ENCODE assay signal across 10 cellular contexts in the genomic region with DNA sequence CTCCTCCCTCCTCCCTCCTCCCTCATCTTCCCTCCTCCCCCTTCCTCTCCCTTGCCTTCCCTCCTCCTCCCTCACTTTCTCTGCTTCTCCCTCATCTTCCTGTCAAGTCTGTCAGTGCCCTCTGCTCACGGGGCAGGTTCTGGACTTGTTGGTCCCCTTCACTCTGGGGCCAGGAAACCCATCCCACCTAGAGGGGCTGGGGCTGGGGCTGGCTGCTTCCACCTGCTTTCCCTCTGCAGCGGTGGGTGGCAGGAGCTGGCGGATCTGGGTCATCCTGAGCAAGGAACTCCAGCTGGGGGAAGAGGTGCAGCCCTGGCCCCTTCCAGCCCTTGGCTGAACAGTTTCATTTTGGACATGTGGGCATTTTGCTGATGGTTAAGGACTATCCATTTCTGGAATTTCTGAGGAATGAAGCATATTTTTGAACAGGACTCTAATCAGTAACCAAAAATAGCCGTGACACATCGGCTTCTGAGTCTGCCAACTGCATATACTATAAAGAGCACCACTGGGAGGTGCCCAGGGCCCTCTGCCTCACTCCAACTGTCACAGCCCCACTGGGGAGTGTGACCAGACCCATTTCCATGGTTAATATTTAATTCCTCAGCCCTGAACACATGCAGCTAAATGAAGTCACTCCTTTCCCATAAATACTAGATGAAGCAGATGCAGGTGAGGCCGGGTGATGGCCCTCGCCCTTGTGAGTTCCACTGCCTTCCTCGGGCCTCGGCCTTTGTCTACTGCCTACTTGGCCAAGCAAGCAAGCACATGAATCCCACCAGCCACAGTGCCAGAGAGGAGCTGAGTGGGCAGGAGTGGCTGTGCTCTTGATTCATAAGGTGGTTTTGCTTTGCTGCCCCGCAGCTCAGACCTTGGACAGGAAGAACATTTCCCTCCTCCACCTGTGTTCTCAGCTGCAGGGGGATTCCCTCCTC. TPM values are rescaled to one million over a fixed set of nuclear protein-coding genes. Genes with fewer than 3 reads are reported as not detected.
A peak's percentile ranks its signal among the peaks of the same experiment; 100 is the strongest.
DNase-seq lines count a peak whose midpoint lies in the region; ATAC-seq, FAIRE-seq and TF ChIP-seq lines count a peak whose summit lies in the region.
"Had no signal": no experiment of that assay in that cellular context is flagged by ENCODE, and none has a peak within 500 bp of the region (broad histone marks: within the 10 kb centered on the region; RNA-seq: fewer than 3 reads in every experiment).

No MANE protein-coding gene starts in this region.

- peak overlapping the region; percentile 34 for H3K27ac Mint-ChIP-seq in stimulated activated naive B cell treated with anti-CD40 and anti-IgM and Interleukin-4, amounts not matched to agents 10 μg/mL and 1 μg/mL and 100 μg/mL, for 72 hours
- no peak overlapping the region for H3K27ac Mint-ChIP-seq in activated T-helper 1 cell treated with anti-CD3 and anti-CD28 coated beads, Interleukin-12 subunit alpha, Interleukin-12 subunit beta, Interleukin-2, Interleukin-4 antibody, amounts not matched to agents 30 ng/mL and 10 ng/mL and 1 ng/mL, durations not matched to agents 14 hours and 24 hours and 36 hours

- TF ChIP-seq CTCF in Peyer's patch (IDR thresholded peaks at IDR 0.05) (peak in 1 of 6 experiments; percentile 24), GM20000 (IDR thresholded peaks at IDR 0.05; ENCODE audit: extremely low read depth, missing control alignments) (no peak)

- H3K4me3 ChIP-seq in Peyer's patch, result no peak overlapping the region

- no peaks in the 10 kb centered on the region for H3K27me3 ChIP-seq in Peyer's patch

- FAIRE-seq in GM19239 (lab: Jason Lieb, UNC), result peak; percentile 39

- no peaks in the 10 kb centered on the region for H3K36me3 ChIP-seq in Peyer's patch

- H3K9me3 Mint-ChIP-seq in stimulated activated naive B cell treated with anti-CD40 and anti-IgM and Interleukin-4, amounts not matched to agents 10 μg/mL and 1 μg/mL and 100 μg/mL, for 72 hours, result no peaks in the 10 kb centered on the region
- no peaks in the 10 kb centered on the region for H3K9me3 Mint-ChIP-seq in activated T-helper 1 cell treated with anti-CD3 and anti-CD28 coated beads, Interleukin-12 subunit alpha, Interleukin-12 subunit beta, Interleukin-2, Interleukin-4 antibody, amounts not matched to agents 30 ng/mL and 10 ng/mL and 1 ng/mL, durations not matched to agents 14 hours and 24 hours and 36 hours

- intact Hi-C loops in left ventricle myocardium superior (cut with micrococcal nuclease), result no loop called here
- intact Hi-C loops in activated T-helper 1 cell treated with anti-CD3 and anti-CD28 coated beads, Interleukin-12 subunit alpha, Interleukin-12 subunit beta, Interleukin-2, Interleukin-4 antibody, amounts not matched to agents 30 ng/mL and 10 ng/mL and 1 ng/mL, durations not matched to agents 14 hours and 24 hours and 36 hours (cut with micrococcal nuclease), result no loop called here

- peak; percentile 92 for ATAC-seq in left ventricle myocardium superior
- ATAC-seq in stimulated activated naive B cell treated with anti-CD40 and anti-IgM and Interleukin-4, amounts not matched to agents 10 μg/mL and 1 μg/mL and 100 μg/mL, for 72 hours (replicated peaks), result peak; percentile 47 to 71
- no peak for ATAC-seq in GM21717 (IDR thresholded peaks at IDR 0.05; ENCODE audit: unreplicated experiment)

- peaks cover 4 to 5% of the 10 kb centered on the region in 2 donors for H3K36me3 Mint-ChIP-seq in stimulated activated naive B cell treated with anti-CD40 and anti-IgM and Interleukin-4, amounts not matched to agents 10 μg/mL and 1 μg/mL and 100 μg/mL, for 72 hours
- H3K36me3 Mint-ChIP-seq in activated T-helper 1 cell treated with anti-CD3 and anti-CD28 coated beads, Interleukin-12 subunit alpha, Interleukin-12 subunit beta, Interleukin-2, Interleukin-4 antibody, amounts not matched to agents 30 ng/mL and 10 ng/mL and 1 ng/mL, durations not matched to agents 14 hours and 24 hours and 36 hours (ENCODE audit: low read depth), result no peaks in the 10 kb centered on the region

- H3K4me1 ChIP-seq in Peyer's patch, result no peaks in the 10 kb centered on the region

- TF ChIP-seq POLR2A in Peyer's patch (IDR thresholded peaks at IDR 0.05), result peak in 1 of 2 donors; percentile 28

- H3K9me3 ChIP-seq in Peyer's patch, result no peaks in the 10 kb centered on the region

- peak overlapping the region; percentile 33 to 36 for H3K4me3 Mint-ChIP-seq in stimulated activated naive B cell treated with anti-CD40 and anti-IgM and Interleukin-4, amounts not matched to agents 10 μg/mL and 1 μg/mL and 100 μg/mL, for 72 hours
- no peak overlapping the region for H3K4me3 Mint-ChIP-seq in activated T-helper 1 cell treated with anti-CD3 and anti-CD28 coated beads, Interleukin-12 subunit alpha, Interleukin-12 subunit beta, Interleukin-2, Interleukin-4 antibody, amounts not matched to agents 30 ng/mL and 10 ng/mL and 1 ng/mL, durations not matched to agents 14 hours and 24 hours and 36 hours

- DNase-seq in GM19239 (ENCODE audit: insufficient read length, low spot score) (peak; percentile 32), Peyer's patch (peak in 2 of 3 donors; percentile 50 to 53), left ventricle myocardium superior (peak; percentile 47), GM20000 (ENCODE audit: low spot score) (no peak)
- DNase-seq in stimulated activated naive B cell treated with anti-CD40 and anti-IgM and Interleukin-4, amounts not matched to agents 10 μg/mL and 1 μg/mL and 100 μg/mL, for 72 hours, result no peak
- DNase-seq in activated T-helper 1 cell treated with anti-CD3 and anti-CD28 coated beads, Interleukin-12 subunit alpha, Interleukin-12 subunit beta, Interleukin-2, Interleukin-4 antibody, amounts not matched to agents 30 ng/mL and 10 ng/mL and 1 ng/mL, durations not matched to agents 14 hours and 24 hours and 36 hours (ENCODE audit: low spot score), result no peak
- DNase-seq in activated CD4-positive, alpha-beta T cell treated with anti-CD3 and anti-CD28 coated beads for 4 hours, result no peak
- DNase-seq: T-helper 2 cell had no signal

- peaks cover 13 to 30% of the 10 kb centered on the region in 2 donors for H3K27me3 Mint-ChIP-seq in stimulated activated naive B cell treated with anti-CD40 and anti-IgM and Interleukin-4, amounts not matched to agents 10 μg/mL and 1 μg/mL and 100 μg/mL, for 72 hours
- no peaks in the 10 kb centered on the region for H3K27me3 Mint-ChIP-seq in activated T-helper 1 cell treated with anti-CD3 and anti-CD28 coated beads, Interleukin-12 subunit alpha, Interleukin-12 subunit beta, Interleukin-2, Interleukin-4 antibody, amounts not matched to agents 30 ng/mL and 10 ng/mL and 1 ng/mL, durations not matched to agents 14 hours and 24 hours and 36 hours (ENCODE audit: insufficient read depth)

- no peak overlapping the region for H3K27ac ChIP-seq in Peyer's patch
- H3K27ac ChIP-seq: epithelial cell of prostate had no signal

- peaks cover 25 to 33% of the 10 kb centered on the region in 2 donors for H3K4me1 Mint-ChIP-seq in stimulated activated naive B cell treated with anti-CD40 and anti-IgM and Interleukin-4, amounts not matched to agents 10 μg/mL and 1 μg/mL and 100 μg/mL, for 72 hours
- peaks cover 5% of the 10 kb centered on the region for H3K4me1 Mint-ChIP-seq in activated T-helper 1 cell treated with anti-CD3 and anti-CD28 coated beads, Interleukin-12 subunit alpha, Interleukin-12 subunit beta, Interleukin-2, Interleukin-4 antibody, amounts not matched to agents 30 ng/mL and 10 ng/mL and 1 ng/mL, durations not matched to agents 14 hours and 24 hours and 36 hours (ENCODE audit: low read depth)

RNA-seq across cellular contexts. Expression of gene CHDH, which starts 39.8 kb away (rescaled TPM):
- 100 to 1,000 TPM in 2 of 4 donors, 10 to 100 TPM in 2; 57.8 to 126 (median 94.2) TPM for total RNA-seq in Peyer's patch
- total RNA-seq in left ventricle myocardium superior, result 12.7 TPM
- total RNA-seq in activated T-helper 1 cell treated with anti-CD3 and anti-CD28 coated beads, Interleukin-12 subunit alpha, Interleukin-12 subunit beta, Interleukin-2, Interleukin-4 antibody, amounts not matched to agents 30 ng/mL and 10 ng/mL and 1 ng/mL, durations not matched to agents 14 hours and 24 hours and 36 hours, result 0.42 and 0.91 TPM in 2 replicates

RNA-seq across cellular contexts. Expression of gene IL17RB, which starts 39.9 kb away (rescaled TPM):
- total RNA-seq in Peyer's patch (10 to 100 TPM; 18.2 to 38.5 (median 32.4) TPM), left ventricle myocardium superior (3.1 TPM)
- 0.91 and 1.2 TPM in 2 replicates for total RNA-seq in activated T-helper 1 cell treated with anti-CD3 and anti-CD28 coated beads, Interleukin-12 subunit alpha, Interleukin-12 subunit beta, Interleukin-2, Interleukin-4 antibody, amounts not matched to agents 30 ng/mL and 10 ng/mL and 1 ng/mL, durations not matched to agents 14 hours and 24 hours and 36 hours

Comparison
In these comparisons a context has a peak if more than half of its experiments do, and no peak if none do; other contexts are left out.
1. DNase-seq: peak in GM19239 (single experiment), Peyer's patch (2 of 3) and left ventricle myocardium superior (single experiment); none in stimulated activated naive B cell treated with anti-CD40 and anti-IgM and Interleukin-4, amounts not matched to agents 10 μg/mL and 1 μg/mL and 100 μg/mL, for 72 hours (single experiment), activated T-helper 1 cell treated with anti-CD3 and anti-CD28 coated beads, Interleukin-12 subunit alpha, Interleukin-12 subunit beta, Interleukin-2, Interleukin-4 antibody, amounts not matched to agents 30 ng/mL and 10 ng/mL and 1 ng/mL, durations not matched to agents 14 hours and 24 hours and 36 hours (single experiment), activated CD4-positive, alpha-beta T cell treated with anti-CD3 and anti-CD28 coated beads for 4 hours (0 of 2) and GM20000 (single experiment).